Comparison of ENCODE assay signal across 8 cellular contexts in the genomic region with DNA sequence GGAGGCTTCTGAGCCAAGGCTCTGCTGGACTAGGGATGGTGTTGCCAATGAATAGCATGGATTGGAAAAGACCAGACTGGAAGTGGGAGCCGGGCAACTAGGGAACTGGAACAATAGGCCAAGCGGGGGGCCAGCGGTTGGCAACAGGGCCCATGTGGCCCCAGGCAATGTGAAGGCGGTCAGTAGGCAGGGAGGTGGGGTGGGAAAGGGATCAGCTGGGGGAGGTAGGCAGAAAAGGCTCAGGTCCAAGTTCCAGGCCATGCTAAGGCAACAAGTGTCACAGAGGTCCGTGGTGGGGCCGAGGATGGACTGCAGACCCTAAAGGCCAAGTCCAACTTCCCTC. TPM values are rescaled to one million over a fixed set of nuclear protein-coding genes. Genes with fewer than 3 reads are reported as not detected.
DNase-seq lines count a peak whose midpoint lies in the region; ATAC-seq and TF ChIP-seq lines count a peak whose summit lies in the region.

No MANE protein-coding gene starts in this region.

- H3K9me3 ChIP-seq in hepatocyte (ENCODE audit: low read depth) (no peaks in the 10 kb centered on the region), skeletal muscle tissue (ENCODE audit: control insufficient read depth in 3 of 3, low read length in 3 of 3) (no peaks in the 10 kb centered on the region)

- no peaks in the 10 kb centered on the region for H3K27me3 ChIP-seq in hepatocyte
- H3K27me3 ChIP-seq in skeletal muscle tissue (ENCODE audit: control insufficient read depth in 3 of 3, insufficient read depth in 3 of 3, low read length in 3 of 3): no peaks in the 10 kb centered on the region

- H3K79me2 ChIP-seq in hepatocyte: no peaks in the 10 kb centered on the region

- TF ChIP-seq CTCF in WTC11 (IDR thresholded peaks at IDR 0.05) (no peak), hepatocyte (IDR thresholded peaks at IDR 0.05; ENCODE audit: poor library complexity) (no peak)

- POLR2A ChIA-PET in WTC11 (lab: Charles Lee): interaction anchor here (0.8 to 2.4 kb wide), 2 partner anchors 15 to 269 kb away, joined by 3 to 8 read pairs; partner anchors contain the start of gene MLXIP

- no peak overlapping the region for H3K4me3 ChIP-seq in hepatocyte
- peak overlapping the region; percentile 3 to 41 (median 11) for H3K4me3 ChIP-seq in skeletal muscle tissue (ENCODE audit: low read length in 3 of 3)

- 74% methylated on average over 6 of the region's 6 CpGs for WGBS in hepatocyte (ENCODE audit: low lambda C conversion rate, missing lambda C conversion rate)

- CTCF ChIA-PET in WTC11 (lab: Charles Lee): interaction anchor here (0.6 to 2.7 kb wide), 17 partner anchors 9 to 280 kb away, joined by 3 to 24 read pairs (median 5); partner anchors contain the start of genes CFAP251 and RHOF

- no peaks in the 10 kb centered on the region for H3K27me3 Mint-ChIP-seq in WTC11 (ENCODE audit: low read depth)

- peak; percentile 13 for DNase-seq in HCEC 1CT
- DNase-seq in WTC11 (ENCODE audit: low spot score): no peak
- DNase-seq in hepatocyte (ENCODE audit: low spot score): no peak
- no peak for DNase-seq in activated CD4-positive, CD25-positive, alpha-beta regulatory T cell treated with anti-CD3 and anti-CD28 coated beads, Interleukin-2, amount 50 U/mL, for 72 hours
- DNase-seq in stimulated activated naive CD4-positive, alpha-beta T cell (lab: John Stamatoyannopoulos, UW): no peak

- peak overlapping the region; percentile 95 for H3K27ac Mint-ChIP-seq in WTC11

- no peaks in the 10 kb centered on the region for H3K9me2 ChIP-seq in hepatocyte (replicated peaks; ENCODE audit: insufficient read depth)

- peak overlapping the region; percentile 65 for H3K4me2 ChIP-seq in hepatocyte

- ATAC-seq in WTC11 (peak; percentile 3), HG02623 (IDR thresholded peaks at IDR 0.05; ENCODE audit: unreplicated experiment) (no peak), GM19467 (IDR thresholded peaks at IDR 0.05; ENCODE audit: unreplicated experiment) (no peak)

- H3K4me1 Mint-ChIP-seq in WTC11: peaks cover 35% of the 10 kb centered on the region

- H3K9me3 Mint-ChIP-seq in WTC11: no peaks in the 10 kb centered on the region

- no peak overlapping the region for H2AFZ ChIP-seq in hepatocyte

- peaks cover 22% of the 10 kb centered on the region for H3K36me3 Mint-ChIP-seq in WTC11

- H3K27ac ChIP-seq in hepatocyte (peak overlapping the region; percentile 92), skeletal muscle tissue (ENCODE audit: low read depth, low read length) (peak overlapping the region; percentile 78)

- peak overlapping the region; percentile 22; the same call in 1 of the 2 replicates for H3K4me3 Mint-ChIP-seq in WTC11

- H3K9ac ChIP-seq in skeletal muscle tissue (ENCODE audit: low read depth in 1 of 3, low read length in 3 of 3): peak overlapping the region in 1 of 3 donors; percentile 50

- H3K36me3 ChIP-seq in hepatocyte (replicated peaks; ENCODE audit: insufficient read depth, low read depth) (no peaks in the 10 kb centered on the region), skeletal muscle tissue (ENCODE audit: control insufficient read depth in 3 of 3, insufficient read depth in 3 of 3, low read length in 3 of 3) (peaks cover 11 to 14% (median 14%) of the 10 kb centered on the region in 3 donors)

- H3K4me1 ChIP-seq in hepatocyte (ENCODE audit: insufficient read depth) (peaks cover 28% of the 10 kb centered on the region), skeletal muscle tissue (ENCODE audit: control insufficient read depth in 3 of 3, insufficient read depth in 3 of 3, low read length in 3 of 3) (peaks cover 28 to 37% (median 35%) of the 10 kb centered on the region in 3 donors)

- H4K20me1 ChIP-seq in hepatocyte (ENCODE audit: insufficient read depth, poor library complexity, severe bottlenecking): no peaks in the 10 kb centered on the region

TF ChIP-seq in WTC11, 78 proteins besides CTCF, POLR2A, EP300 and RAD21 (continues in another document):
- no peak for TF ChIP-seq STAT6 (CRISPR knock-in tag; conservative IDR thresholded peaks at IDR 0.05; ENCODE audit: low read depth)
- no peak for TF ChIP-seq ATF2 (CRISPR knock-in tag; IDR thresholded peaks at IDR 0.05; ENCODE audit: borderline replicate concordance, low read depth)
- TF ChIP-seq, protein P1, sequence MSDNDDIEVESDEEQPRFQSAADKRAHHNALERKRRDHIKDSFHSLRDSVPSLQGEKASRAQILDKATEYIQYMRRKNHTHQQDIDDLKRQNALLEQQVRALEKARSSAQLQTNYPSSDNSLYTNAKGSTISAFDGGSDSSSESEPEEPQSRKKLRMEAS (CRISPR knock-in tag; IDR thresholded peaks at IDR 0.05): no peak
- TF ChIP-seq GRHL2 (CRISPR knock-in tag; IDR thresholded peaks at IDR 0.05; ENCODE audit: insufficient replicate concordance, severe bottlenecking): no peak
- TF ChIP-seq, protein P2, sequence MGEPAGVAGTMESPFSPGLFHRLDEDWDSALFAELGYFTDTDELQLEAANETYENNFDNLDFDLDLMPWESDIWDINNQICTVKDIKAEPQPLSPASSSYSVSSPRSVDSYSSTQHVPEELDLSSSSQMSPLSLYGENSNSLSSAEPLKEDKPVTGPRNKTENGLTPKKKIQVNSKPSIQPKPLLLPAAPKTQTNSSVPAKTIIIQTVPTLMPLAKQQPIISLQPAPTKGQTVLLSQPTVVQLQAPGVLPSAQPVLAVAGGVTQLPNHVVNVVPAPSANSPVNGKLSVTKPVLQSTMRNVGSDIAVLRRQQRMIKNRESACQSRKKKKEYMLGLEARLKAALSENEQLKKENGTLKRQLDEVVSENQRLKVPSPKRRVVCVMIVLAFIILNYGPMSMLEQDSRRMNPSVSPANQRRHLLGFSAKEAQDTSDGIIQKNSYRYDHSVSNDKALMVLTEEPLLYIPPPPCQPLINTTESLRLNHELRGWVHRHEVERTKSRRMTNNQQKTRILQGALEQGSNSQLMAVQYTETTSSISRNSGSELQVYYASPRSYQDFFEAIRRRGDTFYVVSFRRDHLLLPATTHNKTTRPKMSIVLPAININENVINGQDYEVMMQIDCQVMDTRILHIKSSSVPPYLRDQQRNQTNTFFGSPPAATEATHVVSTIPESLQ (CRISPR knock-in tag; IDR thresholded peaks at IDR 0.05): no peak
- TF ChIP-seq, protein P3, sequence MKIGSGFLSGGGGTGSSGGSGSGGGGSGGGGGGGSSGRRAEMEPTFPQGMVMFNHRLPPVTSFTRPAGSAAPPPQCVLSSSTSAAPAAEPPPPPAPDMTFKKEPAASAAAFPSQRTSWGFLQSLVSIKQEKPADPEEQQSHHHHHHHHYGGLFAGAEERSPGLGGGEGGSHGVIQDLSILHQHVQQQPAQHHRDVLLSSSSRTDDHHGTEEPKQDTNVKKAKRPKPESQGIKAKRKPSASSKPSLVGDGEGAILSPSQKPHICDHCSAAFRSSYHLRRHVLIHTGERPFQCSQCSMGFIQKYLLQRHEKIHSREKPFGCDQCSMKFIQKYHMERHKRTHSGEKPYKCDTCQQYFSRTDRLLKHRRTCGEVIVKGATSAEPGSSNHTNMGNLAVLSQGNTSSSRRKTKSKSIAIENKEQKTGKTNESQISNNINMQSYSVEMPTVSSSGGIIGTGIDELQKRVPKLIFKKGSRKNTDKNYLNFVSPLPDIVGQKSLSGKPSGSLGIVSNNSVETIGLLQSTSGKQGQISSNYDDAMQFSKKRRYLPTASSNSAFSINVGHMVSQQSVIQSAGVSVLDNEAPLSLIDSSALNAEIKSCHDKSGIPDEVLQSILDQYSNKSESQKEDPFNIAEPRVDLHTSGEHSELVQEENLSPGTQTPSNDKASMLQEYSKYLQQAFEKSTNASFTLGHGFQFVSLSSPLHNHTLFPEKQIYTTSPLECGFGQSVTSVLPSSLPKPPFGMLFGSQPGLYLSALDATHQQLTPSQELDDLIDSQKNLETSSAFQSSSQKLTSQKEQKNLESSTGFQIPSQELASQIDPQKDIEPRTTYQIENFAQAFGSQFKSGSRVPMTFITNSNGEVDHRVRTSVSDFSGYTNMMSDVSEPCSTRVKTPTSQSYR (CRISPR knock-in tag; IDR thresholded peaks at IDR 0.05): no peak
- no peak for TF ChIP-seq ZNF263 (CRISPR knock-in tag; IDR thresholded peaks at IDR 0.05; ENCODE audit: low read depth)
- TF ChIP-seq OVOL2 (CRISPR knock-in tag; IDR thresholded peaks at IDR 0.05; ENCODE audit: borderline replicate concordance): no peak
- TF ChIP-seq ZNF232 (CRISPR knock-in tag; IDR thresholded peaks at IDR 0.05): no peak
- TF ChIP-seq TEAD1 (CRISPR knock-in tag; IDR thresholded peaks at IDR 0.05): no peak

RNA-seq across cellular contexts. Expression of gene MLXIP, which starts 14.9 kb away (rescaled TPM):
- total RNA-seq in WTC11 (2021): 40.5 to 49.4 TPM (median 44.4 TPM) in 3 replicates
- total RNA-seq in hepatocyte: 5.6 and 11.5 TPM in 2 replicates
- polyA plus RNA-seq in hepatocyte: 33.1 and 39.4 TPM in 2 replicates
- total RNA-seq in skeletal muscle tissue: 10.4 TPM

RNA-seq across cellular contexts. Expression of gene BCL7A, which starts 42.0 kb away (rescaled TPM):
- total RNA-seq in WTC11 (2021): 14.6 to 19.7 TPM (median 15.8 TPM) in 3 replicates
- 9.6 and 14.2 TPM in 2 replicates for total RNA-seq in hepatocyte
- 11.8 and 14.9 TPM in 2 replicates for polyA plus RNA-seq in hepatocyte
- 9.4 TPM for total RNA-seq in skeletal muscle tissue
